27 cellular contexts compared by ENCODE assay signal in the genomic region with DNA sequence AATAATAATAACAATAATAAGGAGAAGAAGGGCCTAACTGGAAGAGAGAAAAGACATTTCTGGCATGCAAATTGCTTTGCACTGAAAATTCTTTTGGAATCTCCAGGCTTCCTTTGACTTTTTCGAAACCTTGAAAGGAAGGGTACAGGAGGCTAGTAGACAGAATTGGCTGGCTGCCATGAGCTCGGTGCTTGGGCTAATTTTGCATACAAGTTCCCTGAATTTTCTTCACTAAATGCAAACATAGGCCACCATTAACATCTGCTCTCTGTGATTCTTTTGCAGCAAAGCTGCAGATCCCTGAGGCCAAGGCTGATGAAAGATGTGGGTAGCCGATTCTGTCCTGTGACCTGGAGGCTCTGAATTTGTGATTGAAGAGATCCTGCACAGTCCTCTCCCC.
DNase-seq lines count a peak whose midpoint lies in the region; ATAC-seq and TF ChIP-seq lines count a peak whose summit lies in the region.
"Had no signal": no experiment of that assay in that cellular context is flagged by ENCODE, and none has a peak within 500 bp of the region (broad histone marks: within the 10 kb centered on the region; RNA-seq: fewer than 3 reads in every experiment).

No MANE protein-coding gene starts in this region.

- intact Hi-C loops in left ventricle myocardium superior (cut with micrococcal nuclease) (no loop called here), Right ventricle myocardium inferior (cut with DNase I) (loop anchor here (10.0 kb wide), 1 partner anchor 499 kb away; no protein-coding TSS in a partner anchor), uterus (cut with DNase I; ENCODE audit: low total_unique reads) (no loop called here)

- no peaks in the 10 kb centered on the region for H3K27me3 Mint-ChIP-seq in effector memory CD8-positive, alpha-beta T cell

- no peak overlapping the region for H3K27ac Mint-ChIP-seq in effector memory CD8-positive, alpha-beta T cell
- H3K27ac Mint-ChIP-seq: activated B cell treated with CpG ODN at 0.5 μM for 24 hours; activated CD8-positive, alpha-beta memory T cell treated with anti-CD3 and anti-CD28 coated beads, Interleukin-2, amount 10 ng/mL, durations not matched to agents 7 days and 5 days; memory B cell had no signal

- ATAC-seq in left ventricle myocardium superior, result no peak
- no peak for ATAC-seq in Right ventricle myocardium inferior
- ATAC-seq in effector memory CD8-positive, alpha-beta T cell (replicated peaks), result no peak
- ATAC-seq: activated CD8-positive, alpha-beta memory T cell treated with anti-CD3 and anti-CD28 coated beads, Interleukin-2, amount 10 ng/mL, durations not matched to agents 7 days and 5 days; esophagus mucosa; foreskin keratinocyte; GM12878 had no signal

- H3K9me3 ChIP-seq in uterus, result no peaks in the 10 kb centered on the region

- DNase-seq in left ventricle myocardium superior, result peak; percentile 38
- DNase-seq in Right ventricle myocardium inferior (ENCODE audit: missing footprints), result no peak
- DNase-seq in NCI-H2171 treated with DMSO at 0.1 percent for 48 hours (lab: John Stamatoyannopoulos, UW), result peak; percentile 25
- peak; percentile 12 for DNase-seq in medulla oblongata (ENCODE audit: extremely low spot score)
- DNase-seq in uterus, result peak in 1 of 2 donors; percentile 25
- no peak for DNase-seq in effector memory CD8-positive, alpha-beta T cell
- no peak for DNase-seq in activated gamma-delta T cell treated with Interleukin-2 at 50 U/mL for 16 hours
- no peak for DNase-seq in NCI-H128 (lab: John Stamatoyannopoulos, UW; ENCODE audit: unreplicated experiment)
- DNase-seq: activated B cell treated with CpG ODN at 0.5 μM for 24 hours; activated CD4-positive, alpha-beta T cell treated with anti-CD3 and anti-CD28 coated beads, Interleukin-2, amount 50 U/mL, for 1 hour; activated CD8-positive, alpha-beta memory T cell treated with anti-CD3 and anti-CD28 coated beads, Interleukin-2, amount 10 ng/mL, durations not matched to agents 7 days and 5 days; activated naive CD4-positive, alpha-beta T cell treated with anti-CD3 and anti-CD28 coated beads, Interleukin-2, amount 50 U/mL, for 16 hours; cortex of kidney; EL; foreskin keratinocyte; GOT3; NCI-H187; NCI-H345; SHP77 treated with DMSO at 0.1 percent for 48 hours; stimulated activated naive CD4-positive, alpha-beta T cell; SW 1271; T1000 had no signal

- no peak for TF ChIP-seq POLR2A in uterus (IDR thresholded peaks at IDR 0.05)

- no peak overlapping the region for H3K4me3 ChIP-seq in uterus
- H3K4me3 ChIP-seq: cardiac muscle cell, GM12878 had no signal

- no peaks in the 10 kb centered on the region for H3K36me3 Mint-ChIP-seq in effector memory CD8-positive, alpha-beta T cell (ENCODE audit: insufficient read depth)
- H3K36me3 Mint-ChIP-seq: activated CD8-positive, alpha-beta memory T cell treated with anti-CD3 and anti-CD28 coated beads, Interleukin-2, amount 10 ng/mL, durations not matched to agents 7 days and 5 days; memory B cell had no signal

- no peaks in the 10 kb centered on the region for H3K4me1 ChIP-seq in uterus
- H3K4me1 ChIP-seq: foreskin keratinocyte had no signal

- TF ChIP-seq CTCF in uterus (IDR thresholded peaks at IDR 0.05), result no peak

- peaks cover 21 to 32% of the 10 kb centered on the region in 2 donors for H3K4me1 Mint-ChIP-seq in effector memory CD8-positive, alpha-beta T cell (ENCODE audit: low read depth in 2 of 2)
- H3K4me1 Mint-ChIP-seq: activated B cell treated with CpG ODN at 0.5 μM for 24 hours, memory B cell had no signal

- H3K9me3 Mint-ChIP-seq in effector memory CD8-positive, alpha-beta T cell, result no peaks in the 10 kb centered on the region
- H3K9me3 Mint-ChIP-seq: activated B cell treated with CpG ODN at 0.5 μM for 24 hours had no signal

- no peak overlapping the region for H3K4me3 Mint-ChIP-seq in effector memory CD8-positive, alpha-beta T cell
- H3K4me3 Mint-ChIP-seq: activated B cell treated with CpG ODN at 0.5 μM for 24 hours; activated CD8-positive, alpha-beta memory T cell treated with anti-CD3 and anti-CD28 coated beads, Interleukin-2, amount 10 ng/mL, durations not matched to agents 7 days and 5 days; memory B cell had no signal

- H3K27ac ChIP-seq in uterus, result peak overlapping the region; percentile 62 to 67
- H3K27ac ChIP-seq: C4-2B, cardiac muscle cell, foreskin keratinocyte had no signal

- no peaks in the 10 kb centered on the region for H3K36me3 ChIP-seq in uterus
- H3K36me3 ChIP-seq: cardiac muscle cell had no signal

- no peaks in the 10 kb centered on the region for H3K27me3 ChIP-seq in uterus
- H3K27me3 ChIP-seq: foreskin keratinocyte had no signal

Comparison
In these comparisons a context has a peak if more than half of its experiments do, and no peak if none do; other contexts are left out.
1. DNase-seq: peak in left ventricle myocardium superior (single experiment), NCI-H2171 treated with DMSO at 0.1 percent for 48 hours (single experiment) and medulla oblongata (single experiment); none in Right ventricle myocardium inferior (single experiment), effector memory CD8-positive, alpha-beta T cell (0 of 3), activated gamma-delta T cell treated with Interleukin-2 at 50 U/mL for 16 hours (single experiment) and NCI-H128 (single experiment).